In the genomic region with DNA sequence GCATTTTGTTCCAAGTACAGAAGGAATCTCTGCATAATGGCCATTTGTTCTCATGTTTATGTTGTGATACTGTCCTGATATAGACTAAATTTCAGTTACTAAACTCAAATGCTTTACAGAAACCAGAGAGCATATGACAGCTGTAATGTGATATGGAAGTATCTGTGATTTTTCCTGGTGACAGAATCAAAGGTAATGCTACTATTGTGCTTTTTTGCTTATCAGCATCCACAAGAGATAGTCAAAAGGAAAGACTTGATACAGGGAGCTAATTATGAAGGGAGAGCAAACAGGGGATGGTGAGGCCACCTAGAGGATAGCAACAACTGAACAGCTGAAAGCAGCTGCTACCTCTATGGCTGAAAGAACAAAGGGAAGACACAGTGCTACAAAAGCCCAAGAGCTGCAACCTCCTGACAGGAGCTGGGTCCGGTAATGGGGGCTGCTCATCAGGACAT, we compare ENCODE assay signal across 10 cellular contexts.
DNase-seq lines count a peak whose midpoint lies in the region; ATAC-seq and TF ChIP-seq lines count a peak whose summit lies in the region.
"Had no signal": no experiment of that assay in that cellular context is flagged by ENCODE, and none has a peak within 500 bp of the region (broad histone marks: within the 10 kb centered on the region; RNA-seq: fewer than 3 reads in every experiment).

No MANE protein-coding gene starts in this region.

- H3K27me3 Mint-ChIP-seq in T-helper 17 cell, result peaks cover 30% of the 10 kb centered on the region

- ATAC-seq in GM21619 (IDR thresholded peaks at IDR 0.05; ENCODE audit: unreplicated experiment), result peak; percentile 46
- ATAC-seq in Panc1, result peak; percentile 63; the same call in 1 of the 2 replicates
- ATAC-seq in HG02571 (IDR thresholded peaks at IDR 0.05; ENCODE audit: unreplicated experiment), result no peak
- ATAC-seq in GM19463 (IDR thresholded peaks at IDR 0.05; ENCODE audit: unreplicated experiment), result no peak
- no peak for ATAC-seq in T-helper 17 cell

- H3K9me3 ChIP-seq in Panc1 (ENCODE audit: control insufficient read depth, insufficient read depth, low read depth, low read length), result no peaks in the 10 kb centered on the region
- no peaks in the 10 kb centered on the region for H3K9me3 ChIP-seq in T-helper 17 cell (ENCODE audit: control insufficient read depth, low read length, poor library complexity, severe bottlenecking)
- H3K9me3 ChIP-seq: thoracic aorta had no signal

- no peaks in the 10 kb centered on the region for H3K4me1 Mint-ChIP-seq in T-helper 17 cell

- CTCF ChIA-PET in Panc1 (lab: Charles Lee), result interaction anchor here (0.6 kb wide), 1 partner anchor 14 kb away, joined by 4 read pairs; no protein-coding TSS in a partner anchor

- BruUV-seq in Panc1 (replicated peaks; lab: Mats Ljungman, UMichigan), result no TSS peak

- in situ Hi-C loops in Panc1 (cut with HindIII; ENCODE audit: low pct_unique_long_range_greater_than_20kb, low sequenced_read_pairs), result no loop called here

- no peak overlapping the region for H3K27ac Mint-ChIP-seq in T-helper 17 cell

- peaks cover 2% of the 10 kb centered on the region for H3K36me3 Mint-ChIP-seq in T-helper 17 cell (ENCODE audit: low read depth)

- intact Hi-C loops in Panc1 (cut with micrococcal nuclease; ENCODE audit: unreplicated experiment), result loop anchor here (1.0 kb wide), 1 partner anchor 17 kb away; no protein-coding TSS in a partner anchor

- no peak overlapping the region for H3K4me3 Mint-ChIP-seq in T-helper 17 cell

- no peaks in the 10 kb centered on the region for H3K4me1 ChIP-seq in Panc1 (ENCODE audit: control insufficient read depth, insufficient read depth, low read length)

- H3K27me3 ChIP-seq in Panc1 (ENCODE audit: control insufficient read depth, insufficient read depth, low read length), result no peaks in the 10 kb centered on the region

- DNase-seq in AG08396 (ENCODE audit: low spot score) (peak; percentile 12), Panc1 (ENCODE audit: low read depth, low spot score) (no peak), iPS-NIHi7 (ENCODE audit: extremely low spot score) (peak; percentile 67), GM20000 (ENCODE audit: low spot score) (no peak), T-helper 17 cell (no peak)
- DNase-seq: activated effector memory CD4-positive, alpha-beta T cell treated with anti-CD3 and anti-CD28 coated beads, Interleukin-2, amount 50 U/mL, for 16 hours had no signal

- H3K4me3 ChIP-seq in Panc1 (ENCODE audit: low read depth in 2 of 2, low read length in 2 of 2), result no peak overlapping the region
- H3K4me3 ChIP-seq: thoracic aorta had no signal

- H3K36me3 ChIP-seq in Panc1 (ENCODE audit: control insufficient read depth, insufficient read depth, low read length), result no peaks in the 10 kb centered on the region
- H3K36me3 ChIP-seq: thoracic aorta had no signal

- POLR2A ChIA-PET in Panc1 (lab: Charles Lee), result no interaction called here

- H3K27ac ChIP-seq in Panc1 (ENCODE audit: low read length), result no peak overlapping the region
- H3K27ac ChIP-seq: thoracic aorta had no signal

- TF ChIP-seq CTCF in Panc1 (IDR thresholded peaks at IDR 0.05) (peak; percentile 20; the same call in 1 of the 2 replicates), GM20000 (IDR thresholded peaks at IDR 0.05; ENCODE audit: extremely low read depth, missing control alignments) (no peak)

Comparison
In these comparisons a context has a peak if more than half of its experiments do, and no peak if none do; other contexts are left out.
1. DNase-seq: peak in AG08396 (single experiment) and iPS-NIHi7 (single experiment); none in Panc1 (single experiment), GM20000 (single experiment) and T-helper 17 cell (0 of 3).
2. ATAC-seq: peak in GM21619 (single experiment) and Panc1 (single experiment); none in HG02571 (single experiment), GM19463 (single experiment) and T-helper 17 cell (single experiment).